1 cellular context compared by ENCODE assay signal in genomic region chr2:216116418-216116817, GRCh38.
TF ChIP-seq lines count a peak whose summit lies in the region.

No MANE protein-coding gene starts in this region.

TF ChIP-seq in H1, 55 proteins besides CTCF, POLR2A, EP300 and RAD21:
- TF ChIP-seq POLR2AphosphoS5 (IDR thresholded peaks at IDR 0.05; ENCODE audit: low read depth, low read length) (peak; percentile 39; the same call in 1 of the 2 replicates), CHD7 (IDR thresholded peaks at IDR 0.05; ENCODE audit: insufficient replicate concordance, low read length) (no peak)
